Comparison of ENCODE assay signal across 7 cellular contexts in the genomic region with DNA sequence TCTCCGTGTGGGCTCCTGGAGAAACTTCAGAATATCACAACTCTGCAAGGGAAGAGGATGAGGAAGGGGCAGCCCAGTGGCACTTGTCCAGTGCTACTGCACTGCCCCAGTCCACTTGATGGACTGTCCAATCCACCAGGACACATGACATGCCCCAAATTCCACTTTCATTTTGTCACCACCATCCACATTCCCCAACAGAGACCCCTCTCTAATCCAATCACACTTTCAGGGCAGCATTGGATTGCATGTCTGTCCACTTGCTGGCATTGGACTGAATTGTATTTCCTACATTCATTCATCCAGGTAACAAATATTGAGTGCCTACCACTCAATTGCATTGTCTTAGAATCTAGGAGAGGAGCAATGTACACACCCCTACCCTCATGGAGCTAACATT. TPM values are rescaled to one million over a fixed set of nuclear protein-coding genes. Genes with fewer than 3 reads are reported as not detected.
"Had no signal": no experiment of that assay in that cellular context is flagged by ENCODE, and none has a peak within 500 bp of the region (broad histone marks: within the 10 kb centered on the region; RNA-seq: fewer than 3 reads in every experiment).

No MANE protein-coding gene starts in this region.

- H2AFZ ChIP-seq: GM23338 had no signal

- H3K4me3 Mint-ChIP-seq: GM23338, H9 had no signal

- H3K27ac Mint-ChIP-seq: GM23338, H9 had no signal

- ATAC-seq: GM23338 had no signal

- H3K4me2 ChIP-seq: GM23338 had no signal

- DNase-seq: H9, HCEC 1CT, IMR-90 had no signal

- H3K9me3 Mint-ChIP-seq: GM23338, H9 had no signal

- FAIRE-seq: H1, H54, HTR-8/SVneo had no signal

- H3K4me3 ChIP-seq: GM23338 had no signal

RNA-seq across cellular contexts. Expression of a gene that starts 28.4 kb away (rescaled TPM):
- total RNA-seq: GM23338, IMR-90 had no signal
- polyA plus RNA-seq: IMR-90 had no signal
